ENCODE assay signal across 16 cellular contexts in the genomic region with DNA sequence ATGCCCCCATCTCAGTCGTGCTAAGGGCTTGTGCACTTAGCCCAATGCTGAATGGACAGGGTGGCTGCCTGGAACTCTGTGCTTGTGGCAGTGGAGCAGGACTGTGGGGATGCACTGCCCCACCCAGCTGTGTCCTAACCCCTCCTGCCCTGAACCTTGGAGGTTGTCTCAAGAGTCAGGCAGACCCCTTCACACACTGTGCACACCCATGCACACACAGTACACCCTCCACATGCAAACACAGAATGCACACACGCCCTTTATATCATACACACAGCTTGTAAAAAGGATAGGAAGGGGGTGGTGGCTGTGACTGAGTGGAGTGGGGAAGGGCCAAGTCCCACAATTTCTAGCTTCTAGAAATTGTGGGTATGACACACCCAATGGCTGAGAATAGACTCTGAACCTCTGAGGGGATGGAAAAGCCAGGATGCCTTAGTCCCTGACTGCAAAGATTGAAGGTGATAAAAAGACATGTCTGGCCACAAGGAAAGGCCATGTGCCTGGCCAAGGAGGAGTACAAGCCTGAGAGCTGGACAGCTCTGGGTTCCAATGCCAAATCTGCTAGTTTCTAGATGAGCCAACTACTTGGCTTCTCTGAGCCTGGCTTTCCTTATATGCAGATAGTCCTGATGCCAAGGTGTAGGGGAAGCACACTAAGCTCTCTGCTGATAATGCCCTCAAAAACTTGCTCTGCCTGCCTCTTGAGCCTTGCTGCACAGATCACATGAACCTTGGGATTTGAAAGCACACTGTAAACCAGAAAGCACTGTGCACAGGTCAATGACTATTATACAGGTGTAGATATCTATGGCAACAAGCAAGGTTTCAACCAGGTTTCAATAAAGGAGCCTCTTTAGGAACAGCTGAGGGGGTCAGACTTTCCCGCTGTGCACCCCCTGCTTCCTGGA. TPM values are rescaled to one million over a fixed set of nuclear protein-coding genes. Genes with fewer than 3 reads are reported as not detected.
A peak's percentile ranks its signal among the peaks of the same experiment; 100 is the strongest.
DNase-seq lines count a peak whose midpoint lies in the region; ATAC-seq and TF ChIP-seq lines count a peak whose summit lies in the region.
"Had no signal": no experiment of that assay in that cellular context is flagged by ENCODE, and none has a peak within 500 bp of the region (broad histone marks: within the 10 kb centered on the region; RNA-seq: fewer than 3 reads in every experiment).

No MANE protein-coding gene starts in this region.

- no peak for DNase-seq in Right ventricle myocardium superior
- DNase-seq in right atrium auricular region (ENCODE audit: low spot score): no peak
- peak in 2 of 4 donors; percentile 27 to 34 for DNase-seq in body of pancreas
- DNase-seq in transverse colon: peak; percentile 72
- no peak for DNase-seq in NCI-H1092 treated with DMSO at 0.1 percent for 48 hours (lab: John Stamatoyannopoulos, UW)
- DNase-seq in nucleus accumbens (lab: John Stamatoyannopoulos, UW): no peak
- DNase-seq: esophagus squamous epithelium; MG63; NCI-H2227 treated with DMSO at 0.1 percent for 48 hours; RPMI8226; stimulated activated CD4-positive, alpha-beta T cell treated with anti-CD3 and anti-CD28 coated beads, Interleukin-12 subunit alpha, Interleukin-12 subunit beta, amount 100 ng/mL, for 4 hours had no signal

- peak overlapping the region; percentile 74 to 77 for H3K9ac ChIP-seq in mucosa of rectum (ENCODE audit: low read depth in 1 of 2, low read length in 2 of 2)

- ATAC-seq in Right ventricle myocardium superior (ENCODE audit: poor library complexity) (peak; percentile 43), body of pancreas (peak; percentile 12), GM21786 (IDR thresholded peaks at IDR 0.05; ENCODE audit: unreplicated experiment) (no peak)
- ATAC-seq: activated naive CD4-positive, alpha-beta T cell treated with anti-CD3 and anti-CD28 coated beads, Interleukin-2, amount 50 U/mL, for 72 hours had no signal

- in situ Hi-C loops in transverse colon (cut with MboI; ENCODE audit: low pct_ligation_motif_present in 1 of 4, low pct_unique_long_range_greater_than_20kb in 1 of 4, low sequenced_read_pairs in 3 of 4): no loop called here

- H3K4me3 ChIP-seq in right atrium auricular region (no peak overlapping the region), body of pancreas (no peak overlapping the region), mucosa of rectum (ENCODE audit: low read length in 2 of 2) (peak overlapping the region; percentile 38 to 40), transverse colon (no peak overlapping the region)
- H3K4me3 ChIP-seq: esophagus squamous epithelium, MG63 had no signal

- H3K36me3 ChIP-seq in right atrium auricular region (peaks cover 32% of the 10 kb centered on the region), body of pancreas (replicated peaks in 1 of 2; ENCODE audit: insufficient read depth in 1 of 2, low read depth in 2 of 2) (peaks cover 10 to 31% of the 10 kb centered on the region in 2 donors), mucosa of rectum (ENCODE audit: control insufficient read depth in 2 of 2, insufficient read depth in 2 of 2, low read length in 2 of 2) (peaks cover 30 to 44% of the 10 kb centered on the region in 2 donors), transverse colon (peaks cover 0 to 15% (median 4%) of the 10 kb centered on the region in 4 donors)
- H3K36me3 ChIP-seq: MG63 had no signal

- TF ChIP-seq POLR2A in body of pancreas (IDR thresholded peaks at IDR 0.05) (no peak), transverse colon (IDR thresholded peaks at IDR 0.05) (peak; percentile 77)

- peak; percentile 27 for TF ChIP-seq EP300 in transverse colon (IDR thresholded peaks at IDR 0.05; ENCODE audit: low read depth)

- TF ChIP-seq CTCF in right atrium auricular region (IDR thresholded peaks at IDR 0.05): no peak
- no peak for TF ChIP-seq CTCF in body of pancreas (IDR thresholded peaks at IDR 0.05)
- TF ChIP-seq CTCF in transverse colon (IDR thresholded peaks at IDR 0.05): peak in 1 of 5 experiments; percentile 8

- intact Hi-C loops in Right ventricle myocardium superior (cut with DNase I): no loop called here
- intact Hi-C loops in body of pancreas (cut with DNase I): loop anchor here (5.0 kb wide), 1 partner anchor 71 kb away; no protein-coding TSS in a partner anchor
- intact Hi-C loops in transverse colon (cut with DNase I; ENCODE audit: low total_unique reads): no loop called here

- 51 to 53% methylated on average over 3 of the region's 3 CpGs for WGBS in body of pancreas, 2 donors
- WGBS in transverse colon (ENCODE audit: low coverage in 1 of 2), 2 donors: 47% methylated on average over 3 of the region's 3 CpGs; no CpG with 5 or more reads in 1 of the 2 donors

- H3K9me3 ChIP-seq in right atrium auricular region (no peaks in the 10 kb centered on the region), body of pancreas (no peaks in the 10 kb centered on the region), mucosa of rectum (ENCODE audit: control insufficient read depth in 2 of 2, low read length in 2 of 2) (no peaks in the 10 kb centered on the region), transverse colon (no peaks in the 10 kb centered on the region)
- H3K9me3 ChIP-seq: esophagus squamous epithelium, MG63 had no signal

- no peaks in the 10 kb centered on the region for H3K27me3 ChIP-seq in right atrium auricular region
- H3K27me3 ChIP-seq in body of pancreas: no peaks in the 10 kb centered on the region
- H3K27me3 ChIP-seq in mucosa of rectum (ENCODE audit: control insufficient read depth in 2 of 2, insufficient read depth in 2 of 2, low read length in 2 of 2): no peaks in the 10 kb centered on the region
- no peaks in the 10 kb centered on the region for H3K27me3 ChIP-seq in transverse colon
- H3K27me3 ChIP-seq: MG63 had no signal

- H3K27ac ChIP-seq in right atrium auricular region (no peak overlapping the region), body of pancreas (peak overlapping the region; percentile 47 to 67 (median 56)), mucosa of rectum (ENCODE audit: low read depth in 2 of 2, low read length in 2 of 2) (peak overlapping the region; percentile 97 to 98), transverse colon (peak overlapping the region; percentile 91 to 98 (median 93))
- H3K27ac ChIP-seq: esophagus squamous epithelium, HL-60 had no signal

- peaks cover 0 to 4% of the 10 kb centered on the region in 2 donors for H3K4me1 ChIP-seq in right atrium auricular region
- peaks cover 63% of the 10 kb centered on the region for H3K4me1 ChIP-seq in body of pancreas
- H3K4me1 ChIP-seq in mucosa of rectum (ENCODE audit: control insufficient read depth in 2 of 2, insufficient read depth in 2 of 2, low read length in 2 of 2): peaks cover 41 to 61% of the 10 kb centered on the region in 2 donors
- H3K4me1 ChIP-seq in transverse colon: peaks cover 8 to 53% (median 44%) of the 10 kb centered on the region in 4 donors

RNA-seq across cellular contexts. Expression of a gene that starts 8.4 kb away (rescaled TPM):
- 104 TPM for total RNA-seq in Right ventricle myocardium superior
- 100 to 1,000 TPM; 199 to 271 TPM for total RNA-seq in right atrium auricular region
- total RNA-seq in body of pancreas: 100 to 1,000 TPM; 394 to 455 TPM
- total RNA-seq in transverse colon: 1,000 to 10,000 TPM; 1,016 to 3,505 (median 2,245) TPM

RNA-seq across cellular contexts. Expression of a gene that starts 47.7 kb away (rescaled TPM):
- total RNA-seq in Right ventricle myocardium superior: not detected
- total RNA-seq in right atrium auricular region: not detected
- total RNA-seq in body of pancreas: not detected
- total RNA-seq in transverse colon: not detected
- total RNA-seq: activated naive CD4-positive, alpha-beta T cell treated with anti-CD3 and anti-CD28 coated beads, Interleukin-2, amount 50 U/mL, for 72 hours; mucosa of gallbladder had no signal

RNA-seq across cellular contexts. Expression of a gene that starts 52.5 kb away (rescaled TPM):
- total RNA-seq in Right ventricle myocardium superior (7.0 TPM), right atrium auricular region (100 to 1,000 TPM in 1 of 2 donors, 10 to 100 TPM in 1; 85.1 to 150 TPM), body of pancreas (100 to 1,000 TPM; 542 to 573 TPM), transverse colon (100 to 1,000 TPM; 367 to 813 (median 541) TPM)

Comparison
In these comparisons a context has a peak if more than half of its experiments do, and no peak if none do; other contexts are left out.
1. RNA of a gene that starts 52.5 kb away (total RNA-seq): 542 to 573 TPM in body of pancreas, 367 to 813 TPM in transverse colon and 85.1 to 150 TPM in right atrium auricular region; 7.0 TPM in Right ventricle myocardium superior (single experiment); every median in the first group is over 10 times any median in the second.
2. H3K27ac ChIP-seq: peak in body of pancreas (4 of 4), mucosa of rectum (2 of 2) and transverse colon (4 of 4); none in right atrium auricular region (0 of 2).
3. H3K4me3 ChIP-seq: peak in mucosa of rectum (2 of 2); none in right atrium auricular region (0 of 2), body of pancreas (0 of 2) and transverse colon (0 of 4).